12 cellular contexts compared by ENCODE assay signal in the genomic region with DNA sequence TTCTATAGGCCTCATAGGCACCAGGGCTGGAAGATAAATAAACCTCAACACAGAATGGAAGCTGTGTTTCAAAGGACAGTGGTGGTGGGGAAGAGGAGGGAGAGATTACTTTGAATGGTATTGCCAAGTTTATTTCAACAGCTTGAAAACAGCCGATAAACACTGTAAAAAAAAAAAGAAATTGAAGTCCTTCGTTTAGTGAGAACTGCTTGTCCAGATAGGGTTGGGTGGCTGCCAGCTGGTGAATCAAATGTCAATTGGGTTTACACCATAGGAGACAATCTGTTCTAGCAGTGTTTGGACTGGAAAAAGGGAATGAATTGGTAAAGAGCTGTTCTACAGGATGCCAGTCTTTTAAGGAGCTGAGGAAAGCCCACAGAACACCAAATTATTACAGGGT.
A peak's percentile ranks its signal among the peaks of the same experiment; 100 is the strongest.
DNase-seq lines count a peak whose midpoint lies in the region; ATAC-seq and TF ChIP-seq lines count a peak whose summit lies in the region.
"Had no signal": no experiment of that assay in that cellular context is flagged by ENCODE, and none has a peak within 500 bp of the region (broad histone marks: within the 10 kb centered on the region; RNA-seq: fewer than 3 reads in every experiment).

No MANE protein-coding gene starts in this region.

- H3K36me3 Mint-ChIP-seq in activated CD8-positive, alpha-beta memory T cell treated with anti-CD3 and anti-CD28 coated beads, Interleukin-2, amount 10 ng/mL, durations not matched to agents 7 days and 5 days, result no peaks in the 10 kb centered on the region

- no peaks in the 10 kb centered on the region for H3K9me3 Mint-ChIP-seq in activated CD8-positive, alpha-beta memory T cell treated with anti-CD3 and anti-CD28 coated beads, Interleukin-2, amount 10 ng/mL, durations not matched to agents 7 days and 5 days (ENCODE audit: low read depth)

- H3K4me1 ChIP-seq in mucosa of descending colon (ENCODE audit: low read depth), result no peaks in the 10 kb centered on the region

- TF ChIP-seq CTCF in cardiac fibroblast (IDR thresholded peaks at IDR 0.05; ENCODE audit: low read depth, low read length) (no peak), mucosa of descending colon (IDR thresholded peaks at IDR 0.05) (no peak)

- no peak overlapping the region for H3K27ac Mint-ChIP-seq in activated CD8-positive, alpha-beta memory T cell treated with anti-CD3 and anti-CD28 coated beads, Interleukin-2, amount 10 ng/mL, durations not matched to agents 7 days and 5 days

- H3K36me3 ChIP-seq in mucosa of descending colon (ENCODE audit: low read depth), result no peaks in the 10 kb centered on the region

- H3K4me3 ChIP-seq in cardiac fibroblast (replicated peaks in 1 of 2; ENCODE audit: low read depth in 2 of 2, low read length in 2 of 2) (no peak overlapping the region), mucosa of descending colon (no peak overlapping the region)

- peak; percentile 37 for DNase-seq in DMS153 (lab: John Stamatoyannopoulos, UW)
- DNase-seq in NCI-H1105 (lab: John Stamatoyannopoulos, UW), result peak; percentile 40
- peak; percentile 55 to 72 for DNase-seq in cardiac fibroblast (ENCODE audit: low read depth in 2 of 2)
- DNase-seq in mucosa of descending colon, result peak; percentile 34 to 43 (median 39)
- no peak for DNase-seq in NCI-H2081 treated with DMSO at 0.1 percent for 48 hours (lab: John Stamatoyannopoulos, UW)
- no peak for DNase-seq in activated CD8-positive, alpha-beta memory T cell treated with anti-CD3 and anti-CD28 coated beads, Interleukin-2, amount 10 ng/mL, durations not matched to agents 7 days and 5 days
- DNase-seq in stimulated activated CD4-positive, alpha-beta T cell treated with anti-CD3 and anti-CD28 coated beads, Interleukin-12 subunit alpha, Interleukin-12 subunit beta, amount 100 ng/mL, for 4 hours, result no peak
- DNase-seq: activated CD4-positive, CD25-positive, alpha-beta regulatory T cell; NCI-H82; stimulated activated CD4-positive, alpha-beta T cell treated with anti-CD3 and anti-CD28 coated beads, Interleukin-2, amount 100 ng/mL, for 24 hours had no signal

- H3K4me3 Mint-ChIP-seq in activated CD8-positive, alpha-beta memory T cell treated with anti-CD3 and anti-CD28 coated beads, Interleukin-2, amount 10 ng/mL, durations not matched to agents 7 days and 5 days, result no peak overlapping the region

- H3K27me3 Mint-ChIP-seq in activated CD8-positive, alpha-beta memory T cell treated with anti-CD3 and anti-CD28 coated beads, Interleukin-2, amount 10 ng/mL, durations not matched to agents 7 days and 5 days, result peaks cover 8% of the 10 kb centered on the region

- no peaks in the 10 kb centered on the region for H3K9me3 ChIP-seq in mucosa of descending colon

- no peaks in the 10 kb centered on the region for H3K4me1 Mint-ChIP-seq in activated CD8-positive, alpha-beta memory T cell treated with anti-CD3 and anti-CD28 coated beads, Interleukin-2, amount 10 ng/mL, durations not matched to agents 7 days and 5 days

- ATAC-seq in mucosa of descending colon (peak; percentile 33), HG03039 (IDR thresholded peaks at IDR 0.05; ENCODE audit: unreplicated experiment) (no peak)
- ATAC-seq in activated CD8-positive, alpha-beta memory T cell treated with anti-CD3 and anti-CD28 coated beads, Interleukin-2, amount 10 ng/mL, durations not matched to agents 7 days and 5 days, result no peak
- ATAC-seq: esophagus mucosa had no signal

- intact Hi-C loops in mucosa of descending colon (cut with DNase I, micrococcal nuclease), result no loop called here

- CTCF ChIA-PET in activated CD8-positive, alpha-beta memory T cell treated with anti-CD3 and anti-CD28 coated beads, Interleukin-2, amount 10 ng/mL, durations not matched to agents 7 days and 5 days (lab: Charles Lee), result interaction anchor here (0.9 kb wide), 1 partner anchor 16 kb away, joined by 3 read pairs; no protein-coding TSS in a partner anchor

Comparison
In these comparisons a context has a peak if more than half of its experiments do, and no peak if none do; other contexts are left out.
1. DNase-seq: peak in DMS153 (single experiment), NCI-H1105 (single experiment), cardiac fibroblast (2 of 2) and mucosa of descending colon (3 of 3); none in NCI-H2081 treated with DMSO at 0.1 percent for 48 hours (single experiment), activated CD8-positive, alpha-beta memory T cell treated with anti-CD3 and anti-CD28 coated beads, Interleukin-2, amount 10 ng/mL, durations not matched to agents 7 days and 5 days (single experiment) and stimulated activated CD4-positive, alpha-beta T cell treated with anti-CD3 and anti-CD28 coated beads, Interleukin-12 subunit alpha, Interleukin-12 subunit beta, amount 100 ng/mL, for 4 hours (single experiment).